In the genomic region with DNA sequence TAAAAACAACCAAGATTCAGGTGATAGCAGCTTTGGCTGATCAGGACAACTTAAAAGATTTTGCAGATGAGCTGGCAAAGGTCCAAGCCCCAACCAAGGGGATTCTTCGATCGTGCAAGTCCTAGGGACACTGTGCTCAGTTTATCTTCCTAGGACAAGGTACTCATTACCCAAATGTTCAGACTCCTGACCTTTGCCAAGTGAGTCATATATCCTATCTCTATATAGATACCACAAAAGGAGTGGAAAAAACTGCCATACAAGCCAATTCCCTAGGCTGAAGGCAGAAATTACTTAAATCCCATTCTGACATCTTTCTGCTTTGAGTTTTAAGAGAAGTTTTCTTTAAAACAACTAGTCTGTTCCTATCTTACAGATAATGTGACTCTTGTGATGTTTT, we compare ENCODE assay signal across 16 cellular contexts.
DNase-seq lines count a peak whose midpoint lies in the region; ATAC-seq, FAIRE-seq and TF ChIP-seq lines count a peak whose summit lies in the region.
"Had no signal": no experiment of that assay in that cellular context is flagged by ENCODE, and none has a peak within 500 bp of the region (broad histone marks: within the 10 kb centered on the region; RNA-seq: fewer than 3 reads in every experiment).

No MANE protein-coding gene starts in this region.

- H3K4me3 ChIP-seq in body of pancreas (no peak overlapping the region), HepG2 (replicated peaks in 1 of 3; ENCODE audit: insufficient read depth in 1 of 3, low read depth in 2 of 3, low read length in 3 of 3) (peak overlapping the region in 1 of 3 experiments; percentile 34; a peak in 1 of 6 replicates), spleen (no peak overlapping the region), left lung (no peak overlapping the region), A673 (ENCODE audit: low read depth, low read length, poor library complexity, severe bottlenecking) (no peak overlapping the region)
- H3K4me3 ChIP-seq: esophagus muscularis mucosa had no signal

- no peak overlapping the region for H3K4me3 Mint-ChIP-seq in activated CD4-positive, alpha-beta T cell treated with anti-CD3 and anti-CD28 coated beads for 36 hours
- H3K4me3 Mint-ChIP-seq: activated naive CD4-positive, alpha-beta T cell treated with anti-CD3 and anti-CD28 coated beads for 36 hours had no signal

- no peaks in the 10 kb centered on the region for H3K9me3 ChIP-seq in body of pancreas
- H3K9me3 ChIP-seq in HepG2 (ENCODE audit: low read length): no peaks in the 10 kb centered on the region
- no peaks in the 10 kb centered on the region for H3K9me3 ChIP-seq in spleen
- H3K9me3 ChIP-seq in left lung: no peaks in the 10 kb centered on the region
- no peaks in the 10 kb centered on the region for H3K9me3 ChIP-seq in A673 (ENCODE audit: low read depth, low read length, poor library complexity, severe bottlenecking)
- H3K9me3 ChIP-seq: esophagus muscularis mucosa had no signal

- ATAC-seq in body of pancreas (peak; percentile 24), HepG2 (peak; percentile 93), left lung (no peak)
- ATAC-seq in activated CD4-positive, alpha-beta T cell treated with anti-CD3 and anti-CD28 coated beads for 36 hours: no peak

- H3K36me3 ChIP-seq in body of pancreas (replicated peaks in 1 of 2; ENCODE audit: insufficient read depth in 1 of 2, low read depth in 2 of 2): no peaks in the 10 kb centered on the region
- no peaks in the 10 kb centered on the region for H3K36me3 ChIP-seq in HepG2 (replicated peaks in 1 of 2; ENCODE audit: control insufficient read depth in 1 of 2, insufficient read depth in 2 of 2, low read length in 2 of 2)
- H3K36me3 ChIP-seq in spleen: no peaks in the 10 kb centered on the region
- H3K36me3 ChIP-seq in left lung: no peaks in the 10 kb centered on the region
- no peaks in the 10 kb centered on the region for H3K36me3 ChIP-seq in A673 (ENCODE audit: insufficient read depth, low read length, poor library complexity, severe bottlenecking)
- H3K36me3 ChIP-seq: esophagus muscularis mucosa had no signal

- H3K4me2 ChIP-seq in HepG2 (ENCODE audit: low read depth, low read length): peak overlapping the region; percentile 77

- H3K79me2 ChIP-seq in HepG2 (ENCODE audit: insufficient read depth, low read length): peaks cover 2% of the 10 kb centered on the region

- peak overlapping the region; percentile 13; the same call in 1 of the 2 replicates for H3K9ac ChIP-seq in HepG2 (ENCODE audit: insufficient read depth, low read depth, low read length)

- 40 to 49% methylated on average over 2 of the region's 2 CpGs for WGBS in body of pancreas, 2 donors
- 0% methylated on average over 2 of the region's 2 CpGs for WGBS in HepG2 (ENCODE audit: low lambda C conversion rate)
- 93 to 100% (median 95%) methylated on average over 2 of the region's 2 CpGs for WGBS in spleen, 5 donors

- H3K27me3 ChIP-seq in body of pancreas (no peaks in the 10 kb centered on the region), HepG2 (ENCODE audit: control insufficient read depth in 1 of 2, insufficient read depth in 2 of 2, low read length in 2 of 2) (no peaks in the 10 kb centered on the region), spleen (replicated peaks in 1 of 7) (no peaks in the 10 kb centered on the region), left lung (no peaks in the 10 kb centered on the region), A673 (replicated peaks; ENCODE audit: insufficient read depth, low read depth, low read length, poor library complexity) (no peaks in the 10 kb centered on the region)
- H3K27me3 ChIP-seq: esophagus muscularis mucosa had no signal

- H4K20me1 ChIP-seq in HepG2 (ENCODE audit: insufficient read depth, low read length): no peaks in the 10 kb centered on the region

- H3K4me1 Mint-ChIP-seq in activated CD4-positive, alpha-beta T cell treated with anti-CD3 and anti-CD28 coated beads for 36 hours: peaks cover 44% of the 10 kb centered on the region

- H3K4me1 ChIP-seq in body of pancreas (peaks cover 37% of the 10 kb centered on the region), HepG2 (ENCODE audit: insufficient read depth, low read length) (peaks cover 81% of the 10 kb centered on the region), spleen (peaks cover 0 to 54% (median 28%) of the 10 kb centered on the region in 6 donors), left lung (peaks cover 20 to 61% of the 10 kb centered on the region in 2 donors), A673 (ENCODE audit: insufficient read depth, low read length, poor library complexity, severe bottlenecking) (peaks cover 15% of the 10 kb centered on the region)

- H3K27ac ChIP-seq in body of pancreas: no peak overlapping the region
- peak overlapping the region; percentile 72 for H3K27ac ChIP-seq in HepG2 (ENCODE audit: extremely low read length, insufficient read depth, low read length)
- no peak overlapping the region for H3K27ac ChIP-seq in spleen
- H3K27ac ChIP-seq in left lung: no peak overlapping the region
- H3K27ac ChIP-seq in A673 (ENCODE audit: low read depth, low read length, poor library complexity, severe bottlenecking): no peak overlapping the region
- H3K27ac ChIP-seq: esophagus muscularis mucosa, HL-60 had no signal

- no peak for TF ChIP-seq RAD21 in HepG2 (CRISPR knock-in tag; IDR thresholded peaks at IDR 0.05)

- H2AFZ ChIP-seq in HepG2 (ENCODE audit: low read length): no peak overlapping the region

- TF ChIP-seq CTCF in body of pancreas (IDR thresholded peaks at IDR 0.05) (no peak), HepG2 (CRISPR knock-in tag; IDR thresholded peaks at IDR 0.05) (no peak), spleen (IDR thresholded peaks at IDR 0.05 in 8 of 11, conservative IDR thresholded peaks at IDR 0.05 in 3 of 11) (no peak), left lung (IDR thresholded peaks at IDR 0.05) (no peak), A673 (conservative IDR thresholded peaks at IDR 0.05; ENCODE audit: low read depth, low read length) (no peak)

- CTCF ChIA-PET in HepG2 (lab: Yijun Ruan, JAX; ENCODE audit: low intra/inter-chr PET ratio, low total read pairs) (no interaction called here), A673 (lab: Charles Lee) (no interaction called here)
- CTCF ChIA-PET in activated CD4-positive, alpha-beta T cell treated with anti-CD3 and anti-CD28 coated beads for 36 hours (lab: Charles Lee): interaction anchor here (1.4 kb wide), 1 partner anchor 13 kb away, joined by 4 read pairs; no protein-coding TSS in a partner anchor

- DNase-seq in ACHN: peak; percentile 58
- DNase-seq in NCI-H69 (lab: John Stamatoyannopoulos, UW): peak; percentile 18
- DNase-seq in body of pancreas: no peak
- peak; percentile 87 for DNase-seq in HepG2 (ENCODE audit: low spot score)
- DNase-seq in spleen: no peak
- DNase-seq in left lung: no peak
- no peak for DNase-seq in A673 (ENCODE audit: low spot score)
- DNase-seq in activated CD4-positive, alpha-beta T cell treated with anti-CD3 and anti-CD28 coated beads for 36 hours: no peak
- DNase-seq: activated naive CD4-positive, alpha-beta T cell treated with anti-CD3 and anti-CD28 coated beads for 36 hours; mammary epithelial cell; MM.1S; NCI-H82; SHP77; stimulated activated CD4-positive, alpha-beta T cell treated with anti-CD3 and anti-CD28 coated beads, Interleukin-12 subunit alpha, Interleukin-12 subunit beta, amount 100 ng/mL, for 4 hours had no signal

- no peaks in the 10 kb centered on the region for H3K9me3 Mint-ChIP-seq in activated CD4-positive, alpha-beta T cell treated with anti-CD3 and anti-CD28 coated beads for 36 hours (ENCODE audit: low read depth)
- H3K9me3 Mint-ChIP-seq: activated naive CD4-positive, alpha-beta T cell treated with anti-CD3 and anti-CD28 coated beads for 36 hours had no signal

- H3K27me3 Mint-ChIP-seq in activated CD4-positive, alpha-beta T cell treated with anti-CD3 and anti-CD28 coated beads for 36 hours: no peaks in the 10 kb centered on the region

- POLR2A ChIA-PET in HepG2 (lab: Yijun Ruan, JAX) (no interaction called here), A673 (lab: Charles Lee; ENCODE audit: low non-redundant PET) (no interaction called here)
- POLR2A ChIA-PET in activated CD4-positive, alpha-beta T cell treated with anti-CD3 and anti-CD28 coated beads for 36 hours (lab: Charles Lee): no interaction called here

- BruUV-seq in HepG2 (replicated peaks; lab: Mats Ljungman, UMichigan) (no TSS peak), A673 (replicated peaks; lab: Mats Ljungman, UMichigan) (no TSS peak)

- TF ChIP-seq POLR2A in body of pancreas (IDR thresholded peaks at IDR 0.05) (no peak), HepG2 (IDR thresholded peaks at IDR 0.05; ENCODE audit: insufficient read depth in 1 of 2, low read depth in 2 of 2, low read length in 2 of 2) (no peak), spleen (IDR thresholded peaks at IDR 0.05) (no peak)

- peaks cover 6% of the 10 kb centered on the region for H3K36me3 Mint-ChIP-seq in activated CD4-positive, alpha-beta T cell treated with anti-CD3 and anti-CD28 coated beads for 36 hours (ENCODE audit: low read depth)

- in situ Hi-C loops in ACHN (cut with HindIII; ENCODE audit: low pct_ligation_motif_present, low pct_unique_long_range_greater_than_20kb, low sequenced_read_pairs): no loop called here
- in situ Hi-C loops in HepG2 (cut with HindIII; ENCODE audit: extremely low pct_ligation_motif_present, low pct_unique_long_range_greater_than_20kb): no loop called here

- TF ChIP-seq EP300 in HepG2 (IDR thresholded peaks at IDR 0.05; ENCODE audit: low read depth in 2 of 2, low read length in 2 of 2): peak in 1 of 2 experiments; percentile 76; a peak in 2 of 4 replicates
- TF ChIP-seq EP300 in HepG2 (CRISPR knock-in tag; IDR thresholded peaks at IDR 0.05; ENCODE audit: borderline replicate concordance): no peak

- no peak overlapping the region for H3K27ac Mint-ChIP-seq in activated CD4-positive, alpha-beta T cell treated with anti-CD3 and anti-CD28 coated beads for 36 hours
- H3K27ac Mint-ChIP-seq: activated naive CD4-positive, alpha-beta T cell treated with anti-CD3 and anti-CD28 coated beads for 36 hours had no signal

- FAIRE-seq in HepG2 (lab: Jason Lieb, UNC): peak; percentile 51

- intact Hi-C loops in body of pancreas (cut with DNase I) (no loop called here), HepG2 (cut with micrococcal nuclease; ENCODE audit: unreplicated experiment) (loop anchor here (2.0 kb wide), 1 partner anchor 25 kb away; no protein-coding TSS in a partner anchor), spleen (cut with DNase I; ENCODE audit: low total_unique reads) (no loop called here), left lung (cut with DNase I) (no loop called here), A673 (cut with micrococcal nuclease; ENCODE audit: unreplicated experiment) (no loop called here)
- intact Hi-C loops in activated CD4-positive, alpha-beta T cell treated with anti-CD3 and anti-CD28 coated beads for 36 hours (cut with DNase I, micrococcal nuclease): no loop called here

TF ChIP-seq in HepG2, 621 proteins besides CTCF, POLR2A, EP300 and RAD21 (continues in another document):
- TF ChIP-seq ZFX (CRISPR knock-in tag; IDR thresholded peaks at IDR 0.05; ENCODE audit: low read depth): no peak
- no peak for TF ChIP-seq TMF1 (CRISPR knock-in tag; IDR thresholded peaks at IDR 0.05; ENCODE audit: low read depth)
- no peak for TF ChIP-seq TOPORS (CRISPR knock-in tag; IDR thresholded peaks at IDR 0.05)
- TF ChIP-seq FOXK1 (CRISPR knock-in tag; IDR thresholded peaks at IDR 0.05; ENCODE audit: borderline replicate concordance, low read depth): no peak
- no peak for TF ChIP-seq RXRA (CRISPR knock-in tag; IDR thresholded peaks at IDR 0.05)
- TF ChIP-seq SMARCE1 (IDR thresholded peaks at IDR 0.05; ENCODE audit: borderline replicate concordance): 0 out of 2 replicates have a peak, but pooled peaks have one; percentile 19

Comparison
In these comparisons a context has a peak if more than half of its experiments do, and no peak if none do; other contexts are left out.
1. DNase-seq: peak in ACHN (single experiment), NCI-H69 (single experiment) and HepG2 (single experiment); none in body of pancreas (0 of 4), spleen (single experiment), left lung (0 of 2), A673 (single experiment) and activated CD4-positive, alpha-beta T cell treated with anti-CD3 and anti-CD28 coated beads for 36 hours (single experiment).
2. ATAC-seq: peak in body of pancreas (single experiment) and HepG2 (single experiment); none in left lung (single experiment) and activated CD4-positive, alpha-beta T cell treated with anti-CD3 and anti-CD28 coated beads for 36 hours (single experiment).